18 cellular contexts compared by ENCODE assay signal in genomic region chr4:156781852-156782251, GRCh38.
A peak's percentile ranks its signal among the peaks of the same experiment; 100 is the strongest.
DNase-seq lines count a peak whose midpoint lies in the region; ATAC-seq and TF ChIP-seq lines count a peak whose summit lies in the region.
"Had no signal": no experiment of that assay in that cellular context is flagged by ENCODE, and none has a peak within 500 bp of the region (broad histone marks: within the 10 kb centered on the region; RNA-seq: fewer than 3 reads in every experiment).

No MANE protein-coding gene starts in this region.

- H3K27ac ChIP-seq in SJSA1, result peak overlapping the region; percentile 22
- H3K27ac ChIP-seq in right lobe of liver, result no peak overlapping the region
- H3K27ac ChIP-seq: dorsolateral prefrontal cortex, lower lobe of right lung had no signal

- H3K27ac Mint-ChIP-seq in HFFc6, result peak overlapping the region; percentile 51
- H3K27ac Mint-ChIP-seq: activated B cell treated with CpG ODN at 0.5 μM for 24 hours; CD4-positive, CD25-positive, alpha-beta regulatory T cell; nephron progenitor cell; T-helper 1 cell treated with Interleukin-12 subunit alpha and Interleukin-12 subunit beta and Interleukin-4 antibody, amounts not matched to agents 30 μg/mL and 1 μg/mL, for 36 hours had no signal

- no peaks in the 10 kb centered on the region; the same call in 1 of the 2 replicates for H3K27me3 Mint-ChIP-seq in HFFc6 (ENCODE audit: insufficient read depth)
- H3K27me3 Mint-ChIP-seq: activated B cell treated with CpG ODN at 0.5 μM for 24 hours; CD4-positive, CD25-positive, alpha-beta regulatory T cell had no signal

- intact Hi-C loops in right lobe of liver (cut with DNase I), result no loop called here

- 77% methylated on average over 2 of the region's 2 CpGs for WGBS in right lobe of liver (ENCODE audit: insufficient coverage, low coverage, low lambda C conversion rate, missing lambda C conversion rate)

- TF ChIP-seq POLR2A in right lobe of liver (IDR thresholded peaks at IDR 0.05), result no peak

- TF ChIP-seq CTCF in HFFc6 (IDR thresholded peaks at IDR 0.05) (no peak; the same call in 1 of the 2 replicates), right lobe of liver (IDR thresholded peaks at IDR 0.05) (no peak)

- H3K4me1 Mint-ChIP-seq in HFFc6 (ENCODE audit: low read depth), result peaks cover 9% of the 10 kb centered on the region
- H3K4me1 Mint-ChIP-seq: activated B cell treated with CpG ODN at 0.5 μM for 24 hours; CD4-positive, CD25-positive, alpha-beta regulatory T cell had no signal

- H3K9me3 Mint-ChIP-seq in HFFc6, result peaks cover 5% of the 10 kb centered on the region; the same call in 1 of the 2 replicates
- H3K9me3 Mint-ChIP-seq: nephron progenitor cell had no signal

- H3K36me3 Mint-ChIP-seq in HFFc6 (ENCODE audit: low read depth), result peaks cover 36% of the 10 kb centered on the region
- H3K36me3 Mint-ChIP-seq: CD4-positive, CD25-positive, alpha-beta regulatory T cell had no signal

- H3K4me3 ChIP-seq in SJSA1 (no peak overlapping the region), right lobe of liver (no peak overlapping the region)
- H3K4me3 ChIP-seq: dorsolateral prefrontal cortex, lower lobe of right lung had no signal

- H3K9me3 ChIP-seq in SJSA1 (replicated peaks) (no peaks in the 10 kb centered on the region), right lobe of liver (no peaks in the 10 kb centered on the region)
- H3K9me3 ChIP-seq: lower lobe of right lung had no signal

- ATAC-seq in right lobe of liver (no peak), HG03439 (IDR thresholded peaks at IDR 0.05; ENCODE audit: unreplicated experiment) (no peak)
- ATAC-seq: lower lobe of right lung, Right ventricle myocardium inferior had no signal

- H3K27me3 ChIP-seq in SJSA1 (replicated peaks) (no peaks in the 10 kb centered on the region), right lobe of liver (no peaks in the 10 kb centered on the region)
- H3K27me3 ChIP-seq: dorsolateral prefrontal cortex had no signal

- H3K4me3 Mint-ChIP-seq in HFFc6, result peak overlapping the region; percentile 29; the same call in 1 of the 2 replicates
- H3K4me3 Mint-ChIP-seq: activated B cell treated with CpG ODN at 0.5 μM for 24 hours; CD4-positive, CD25-positive, alpha-beta regulatory T cell; nephron progenitor cell; T-helper 1 cell treated with Interleukin-12 subunit alpha and Interleukin-12 subunit beta and Interleukin-4 antibody, amounts not matched to agents 30 μg/mL and 1 μg/mL, for 36 hours had no signal

- peaks cover 35% of the 10 kb centered on the region for H3K4me1 ChIP-seq in SJSA1 (replicated peaks)
- no peaks in the 10 kb centered on the region for H3K4me1 ChIP-seq in right lobe of liver
- H3K4me1 ChIP-seq: lower lobe of right lung had no signal

- peak; percentile 58 for DNase-seq in HFFc6
- DNase-seq in SJSA1 (ENCODE audit: low read depth in 1 of 2, low spot score in 2 of 2), result no peak
- DNase-seq in fibroblast of peridontal ligament (ENCODE audit: extremely low read depth), result peak; percentile 70
- no peak for DNase-seq in right lobe of liver
- no peak for DNase-seq in amygdala (lab: John Stamatoyannopoulos, UW)
- DNase-seq in HK-2 (ENCODE audit: unreplicated experiment), result no peak
- DNase-seq: activated B cell treated with CpG ODN at 0.5 μM for 24 hours; aorta; CD4-positive, CD25-positive, alpha-beta regulatory T cell; DND-41; dorsolateral prefrontal cortex; lower lobe of right lung; NCI-H1048; nephron progenitor cell; retina had no signal

- H3K36me3 ChIP-seq in SJSA1 (no peaks in the 10 kb centered on the region), right lobe of liver (no peaks in the 10 kb centered on the region)
- H3K36me3 ChIP-seq: lower lobe of right lung had no signal

Comparison
In these comparisons a context has a peak if more than half of its experiments do, and no peak if none do; other contexts are left out.
1. DNase-seq: peak in HFFc6 (single experiment) and fibroblast of peridontal ligament (single experiment); none in SJSA1 (0 of 2), right lobe of liver (0 of 3), amygdala (0 of 56) and HK-2 (single experiment).